16 cellular contexts compared by ENCODE assay signal in the genomic region with DNA sequence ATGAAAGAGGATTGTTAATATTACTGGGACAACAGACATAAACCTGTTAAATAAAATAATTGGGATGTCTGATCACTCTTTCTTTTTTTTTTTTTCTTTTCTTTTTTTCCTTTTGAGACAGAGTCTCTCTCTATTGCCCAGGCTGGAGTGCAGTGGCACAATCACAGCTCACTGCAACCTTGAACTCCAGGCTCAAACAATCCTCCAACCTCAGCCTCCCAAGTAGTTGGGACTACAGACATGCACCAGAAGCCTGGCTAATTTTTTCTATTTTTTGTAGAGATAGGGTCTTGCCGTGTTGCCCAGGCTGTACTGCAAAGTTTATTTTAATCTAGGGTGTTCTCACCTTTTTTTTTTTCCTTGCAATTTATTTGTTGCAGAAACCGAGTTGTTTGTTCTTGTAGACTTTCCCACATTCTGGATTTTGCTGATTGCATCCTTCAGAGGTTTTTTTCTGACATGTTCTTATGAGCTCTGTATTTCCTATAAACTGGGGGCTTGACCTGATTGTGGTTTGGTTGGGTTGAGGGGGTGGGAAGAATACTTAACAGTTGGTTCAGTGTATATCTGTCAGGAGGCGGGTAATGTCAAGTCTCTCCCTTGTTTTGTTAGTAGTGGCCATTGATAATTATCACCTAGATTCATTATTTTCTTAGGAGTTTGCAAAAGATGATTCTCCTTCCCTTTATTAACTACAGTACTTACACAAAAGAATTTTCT.
DNase-seq lines count a peak whose midpoint lies in the region; ATAC-seq and TF ChIP-seq lines count a peak whose summit lies in the region.
"Had no signal": no experiment of that assay in that cellular context is flagged by ENCODE, and none has a peak within 500 bp of the region (broad histone marks: within the 10 kb centered on the region; RNA-seq: fewer than 3 reads in every experiment).

No MANE protein-coding gene starts in this region.

- H3K27me3 ChIP-seq in right atrium auricular region (no peaks in the 10 kb centered on the region), heart right ventricle (no peaks in the 10 kb centered on the region), SU-DHL-6 (ENCODE audit: low read length) (no peaks in the 10 kb centered on the region), iPS-18a (ENCODE audit: control insufficient read depth, insufficient read depth, low read length) (no peaks in the 10 kb centered on the region), smooth muscle cell (ENCODE audit: low read depth) (no peaks in the 10 kb centered on the region)
- no peaks in the 10 kb centered on the region for H3K27me3 ChIP-seq in CD4-positive, alpha-beta T cell (ENCODE audit: control insufficient read depth, insufficient read depth, low read length)
- H3K27me3 ChIP-seq: esophagus squamous epithelium had no signal

- H4K20me1 ChIP-seq in SU-DHL-6 (ENCODE audit: low read depth, low read length) (no peaks in the 10 kb centered on the region), smooth muscle cell (ENCODE audit: low read depth) (no peaks in the 10 kb centered on the region)

- H3K4me2 ChIP-seq in SU-DHL-6 (ENCODE audit: low read depth, low read length, poor library complexity, severe bottlenecking) = no peak overlapping the region
- H3K4me2 ChIP-seq in smooth muscle cell = peak overlapping the region; percentile 77

- H3K27ac ChIP-seq in right atrium auricular region (peak overlapping the region; percentile 16 to 33), heart right ventricle (peak overlapping the region in 1 of 10 donors; percentile 33), SU-DHL-6 (ENCODE audit: low read depth, low read length) (peak overlapping the region; percentile 57), iPS-18a (ENCODE audit: low read length) (peak overlapping the region; percentile 46), smooth muscle cell (ENCODE audit: low read depth) (peak overlapping the region; percentile 97)
- H3K27ac ChIP-seq in CD4-positive, alpha-beta T cell (ENCODE audit: low read depth, low read length) = no peak overlapping the region

- H3K36me3 Mint-ChIP-seq in CD4-positive, alpha-beta T cell (ENCODE audit: low read depth) = no peaks in the 10 kb centered on the region

- CTCF ChIA-PET in CD4-positive, alpha-beta T cell (lab: Charles Lee) = no interaction called here

- H3K4me3 Mint-ChIP-seq in CD4-positive, alpha-beta T cell = no peak overlapping the region

- ATAC-seq in heart right ventricle (no peak), HG03571 (IDR thresholded peaks at IDR 0.05; ENCODE audit: unreplicated experiment) (no peak)
- ATAC-seq in CD4-positive, alpha-beta T cell (ENCODE audit: poor library complexity) = no peak

- TF ChIP-seq CTCF in right atrium auricular region (IDR thresholded peaks at IDR 0.05) (no peak), heart right ventricle (IDR thresholded peaks at IDR 0.05) (no peak), SU-DHL-6 (IDR thresholded peaks at IDR 0.05; ENCODE audit: insufficient read depth, low read length, poor library complexity, severe bottlenecking) (no peak), smooth muscle cell (IDR thresholded peaks at IDR 0.05; ENCODE audit: borderline replicate concordance, insufficient read depth, poor library complexity, severe bottlenecking) (no peak)
- TF ChIP-seq CTCF in CD4-positive, alpha-beta T cell (IDR thresholded peaks at IDR 0.05) = no peak

- H3K9ac ChIP-seq in SU-DHL-6 (ENCODE audit: low read length) (no peak overlapping the region), iPS-18a (ENCODE audit: low read length) (peak overlapping the region; percentile 19), smooth muscle cell (ENCODE audit: low read depth) (peak overlapping the region; percentile 75)

- H3K36me3 ChIP-seq in right atrium auricular region (no peaks in the 10 kb centered on the region), heart right ventricle (peaks cover 0 to 3% (median 0%) of the 10 kb centered on the region in 9 donors), SU-DHL-6 (ENCODE audit: low read length) (no peaks in the 10 kb centered on the region), iPS-18a (ENCODE audit: control insufficient read depth, low read depth, low read length) (no peaks in the 10 kb centered on the region), smooth muscle cell (ENCODE audit: low read depth) (no peaks in the 10 kb centered on the region)
- H3K36me3 ChIP-seq: esophagus squamous epithelium had no signal

- intact Hi-C loops in heart right ventricle (cut with DNase I) = no loop called here
- intact Hi-C loops in CD4-positive, alpha-beta T cell (cut with DNase I, micrococcal nuclease) = no loop called here

- H3K9me2 ChIP-seq in SU-DHL-6 (replicated peaks; ENCODE audit: insufficient read depth, low read length) = no peaks in the 10 kb centered on the region

- H3K4me1 ChIP-seq in right atrium auricular region = peaks cover 0 to 43% of the 10 kb centered on the region in 2 donors
- peaks cover 0 to 48% (median 16%) of the 10 kb centered on the region in 9 donors for H3K4me1 ChIP-seq in heart right ventricle
- peaks cover 58% of the 10 kb centered on the region for H3K4me1 ChIP-seq in iPS-18a (ENCODE audit: control insufficient read depth, low read depth, low read length)
- peaks cover 52% of the 10 kb centered on the region for H3K4me1 ChIP-seq in smooth muscle cell (ENCODE audit: low read depth)

- POLR2A ChIA-PET in CD4-positive, alpha-beta T cell (lab: Charles Lee) = no interaction called here

- H2AFZ ChIP-seq in SU-DHL-6 (ENCODE audit: low read depth, low read length, severe bottlenecking) (no peak overlapping the region), smooth muscle cell (ENCODE audit: low read depth) (no peak overlapping the region)

- H3F3A ChIP-seq in SU-DHL-6 (ENCODE audit: insufficient read depth) (peaks cover 55% of the 10 kb centered on the region), smooth muscle cell (ENCODE audit: low read depth) (peaks cover 34% of the 10 kb centered on the region)

- H3K4me3 ChIP-seq in right atrium auricular region (no peak overlapping the region), heart right ventricle (no peak overlapping the region), SU-DHL-6 (ENCODE audit: insufficient read depth, low read length, poor library complexity, severe bottlenecking) (no peak overlapping the region), iPS-18a (ENCODE audit: low read length) (peak overlapping the region; percentile 12), smooth muscle cell (no peak overlapping the region)
- H3K4me3 ChIP-seq: esophagus squamous epithelium, lung had no signal

- H3K9me3 Mint-ChIP-seq in CD4-positive, alpha-beta T cell = no peaks in the 10 kb centered on the region

- no peak overlapping the region for H3K27ac Mint-ChIP-seq in CD4-positive, alpha-beta T cell

- H3K79me2 ChIP-seq in SU-DHL-6 (ENCODE audit: insufficient read depth, low read length) (peaks cover 69% of the 10 kb centered on the region), smooth muscle cell (ENCODE audit: low read depth) (peaks cover 22% of the 10 kb centered on the region)

- peaks cover 10% of the 10 kb centered on the region for H3K4me1 Mint-ChIP-seq in CD4-positive, alpha-beta T cell (ENCODE audit: low read depth)

- no peaks in the 10 kb centered on the region for H3K27me3 Mint-ChIP-seq in CD4-positive, alpha-beta T cell

- DNase-seq in right atrium auricular region (ENCODE audit: low spot score) (no peak), heart right ventricle (no peak), smooth muscle cell (lab: John Stamatoyannopoulos, UW; ENCODE audit: unreplicated experiment) (no peak), NCI-H345 treated with DMSO at 0.1 percent for 48 hours (lab: John Stamatoyannopoulos, UW; ENCODE audit: unreplicated experiment) (no peak)
- no peak for DNase-seq in CD4-positive, alpha-beta T cell
- DNase-seq: activated CD4-positive, alpha-beta T cell treated with anti-CD3 and anti-CD28 coated beads for 4 hours; activated T-cell treated with anti-CD3 and anti-CD28 coated beads, Interleukin-2, amount 50 U/mL, for 48 hours; cortex of kidney; DMS 273 treated with DMSO at 0.1 percent for 48 hours; esophagus squamous epithelium; NCI-H510A treated with DMSO at 0.1 percent for 48 hours; T-helper 2 cell had no signal

- WGBS in heart right ventricle, 2 donors = 89 to 90% methylated on average over 3 of the region's 3 CpGs
- WGBS in smooth muscle cell (ENCODE audit: low lambda C conversion rate) = 24% methylated on average over 3 of the region's 3 CpGs

- no peaks in the 10 kb centered on the region for H3K9me3 ChIP-seq in right atrium auricular region
- H3K9me3 ChIP-seq in heart right ventricle = no peaks in the 10 kb centered on the region
- no peaks in the 10 kb centered on the region for H3K9me3 ChIP-seq in SU-DHL-6 (ENCODE audit: insufficient read depth, low read length)
- H3K9me3 ChIP-seq in iPS-18a (ENCODE audit: control insufficient read depth, low read depth, low read length) = no peaks in the 10 kb centered on the region
- no peaks in the 10 kb centered on the region for H3K9me3 ChIP-seq in smooth muscle cell (replicated peaks; ENCODE audit: low read depth)
- H3K9me3 ChIP-seq in CD4-positive, alpha-beta T cell (ENCODE audit: control insufficient read depth, low read length) = no peaks in the 10 kb centered on the region
- H3K9me3 ChIP-seq: esophagus squamous epithelium had no signal
